8 cellular contexts compared by ENCODE assay signal in the genomic region with DNA sequence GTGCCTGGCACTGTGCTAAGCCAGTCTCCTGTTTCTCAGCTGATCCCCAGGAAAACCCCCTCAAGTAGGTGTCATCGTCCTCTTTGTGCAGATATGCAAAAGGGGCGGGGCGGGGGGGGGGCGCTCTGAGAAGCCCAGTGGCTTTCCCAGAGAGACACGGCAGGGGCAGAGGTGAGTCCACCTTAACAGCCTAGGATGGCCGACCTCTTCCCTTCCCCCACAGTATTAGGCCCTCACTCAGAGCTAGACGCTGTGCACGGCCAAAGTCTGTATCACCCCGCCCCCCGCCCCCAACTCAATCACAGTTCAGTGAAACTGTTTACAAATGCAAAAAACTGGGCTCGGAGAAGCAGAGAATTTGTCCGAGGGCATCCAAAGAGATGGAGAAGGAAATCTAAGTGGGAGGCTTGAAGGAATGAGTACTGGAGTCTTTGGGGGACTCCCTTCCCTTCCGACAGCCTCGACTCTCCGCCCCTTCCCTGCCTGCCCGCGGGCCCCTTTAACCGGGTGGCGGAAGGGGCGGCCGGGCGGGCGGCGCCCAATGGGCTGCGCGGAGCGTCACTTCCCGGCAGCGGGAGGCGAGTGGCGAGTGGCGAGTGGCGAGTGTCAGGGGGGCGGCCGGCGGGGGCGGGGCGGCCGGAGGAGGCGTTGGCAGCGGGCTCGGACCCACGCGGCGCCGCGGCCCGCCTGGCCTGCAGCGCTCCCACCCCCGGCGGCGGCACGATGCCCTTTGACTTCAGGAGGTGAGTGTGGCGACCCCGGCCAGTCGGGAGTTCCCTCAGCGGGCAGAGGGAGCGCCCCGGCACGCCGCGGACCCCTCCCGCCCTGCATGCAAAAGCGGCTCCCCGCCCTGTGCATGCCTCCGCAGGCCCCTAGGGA.
DNase-seq lines count a peak whose midpoint lies in the region; ATAC-seq and TF ChIP-seq lines count a peak whose summit lies in the region.

A gene with protein sequence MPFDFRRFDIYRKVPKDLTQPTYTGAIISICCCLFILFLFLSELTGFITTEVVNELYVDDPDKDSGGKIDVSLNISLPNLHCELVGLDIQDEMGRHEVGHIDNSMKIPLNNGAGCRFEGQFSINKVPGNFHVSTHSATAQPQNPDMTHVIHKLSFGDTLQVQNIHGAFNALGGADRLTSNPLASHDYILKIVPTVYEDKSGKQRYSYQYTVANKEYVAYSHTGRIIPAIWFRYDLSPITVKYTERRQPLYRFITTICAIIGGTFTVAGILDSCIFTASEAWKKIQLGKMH (plus strand): TSS at position 561 of the 879 bp plus-strand sequence. CDS start 163 bp downstream, at position 724.

- H3K9me3 ChIP-seq in HUES48 (ENCODE audit: control insufficient read depth, insufficient read depth, low read length) (no peaks in the 10 kb centered on the region), subcutaneous abdominal adipose tissue (ENCODE audit: control insufficient read depth in 5 of 5, low read length in 5 of 5) (no peaks in the 10 kb centered on the region)

- no peaks in the 10 kb centered on the region for H3K36me3 Mint-ChIP-seq in nephron progenitor cell (ENCODE audit: low read depth)

- peaks cover 72% of the 10 kb centered on the region for H3K4me1 Mint-ChIP-seq in nephron progenitor cell

- no peak within 1 kb of the TSS for H3K27ac Mint-ChIP-seq in nephron progenitor cell

- TF ChIP-seq CTCF in foreskin fibroblast (IDR thresholded peaks at IDR 0.05; ENCODE audit: low read depth, low read length), result no peak
- no peak for TF ChIP-seq CTCF in nephron progenitor cell (IDR thresholded peaks at IDR 0.05)

- H3K36me3 ChIP-seq in HUES48 (ENCODE audit: control insufficient read depth, insufficient read depth, low read length) (peaks cover 12% of the 10 kb centered on the region; the same call in 1 of the 2 replicates), subcutaneous abdominal adipose tissue (ENCODE audit: control insufficient read depth in 5 of 5, insufficient read depth in 5 of 5, low read length in 5 of 5) (no peaks in the 10 kb centered on the region)

- H3K27me3 Mint-ChIP-seq in nephron progenitor cell (ENCODE audit: low read depth, poor library complexity), result no peaks in the 10 kb centered on the region

- H3K4me3 Mint-ChIP-seq in nephron progenitor cell, result peak within 1 kb of the TSS; percentile 85

- ATAC-seq in GM21390 (IDR thresholded peaks at IDR 0.05; ENCODE audit: unreplicated experiment), result peak; percentile 67

- H3K9ac ChIP-seq in HUES48 (ENCODE audit: low read depth, low read length) (peak within 1 kb of the TSS; percentile 53; the same call in 1 of the 2 replicates), subcutaneous abdominal adipose tissue (ENCODE audit: low read length in 5 of 5) (peak within 1 kb of the TSS; percentile 68 to 86 (median 72))

- H3K4me3 ChIP-seq in HUES48 (ENCODE audit: low read depth, low read length), result peak within 1 kb of the TSS; percentile 68
- H3K4me3 ChIP-seq in foreskin fibroblast (ENCODE audit: low read depth in 1 of 2, low read length in 2 of 2), result peak within 1 kb of the TSS; percentile 72 to 91
- H3K4me3 ChIP-seq in subcutaneous abdominal adipose tissue (ENCODE audit: low read depth in 1 of 5, low read length in 5 of 5), result peak within 1 kb of the TSS; percentile 76 to 87 (median 81)

- no peaks in the 10 kb centered on the region for H3K27me3 ChIP-seq in HUES48 (ENCODE audit: control insufficient read depth, insufficient read depth, low read length)
- H3K27me3 ChIP-seq in subcutaneous abdominal adipose tissue (ENCODE audit: control insufficient read depth in 5 of 5, insufficient read depth in 4 of 5, low read length in 5 of 5), result no peaks in the 10 kb centered on the region

- DNase-seq in DMS 273 treated with DMSO at 0.1 percent for 48 hours (lab: John Stamatoyannopoulos, UW) (peak; percentile 41), SHP77 (lab: John Stamatoyannopoulos, UW) (peak; percentile 65 to 79), activated gamma-delta T cell treated with Interleukin-2 at 50 U/mL for 16 hours (peak; percentile 63), foreskin fibroblast (peak; percentile 88 to 95), nephron progenitor cell (peak; percentile 78)

- H3K27ac ChIP-seq in HUES48 (ENCODE audit: low read depth, low read length) (peak within 1 kb of the TSS; percentile 92), subcutaneous abdominal adipose tissue (ENCODE audit: low read depth, low read length) (peak within 1 kb of the TSS; percentile 85)

- peaks cover 22% of the 10 kb centered on the region for H3K4me1 ChIP-seq in HUES48 (ENCODE audit: control insufficient read depth, insufficient read depth, low read length)
- peaks cover 3 to 54% (median 41%) of the 10 kb centered on the region in 5 donors for H3K4me1 ChIP-seq in subcutaneous abdominal adipose tissue (ENCODE audit: control insufficient read depth in 5 of 5, insufficient read depth in 5 of 5, low read length in 5 of 5)

- no peaks in the 10 kb centered on the region for H3K9me3 Mint-ChIP-seq in nephron progenitor cell

Comparison
In these comparisons a context has a peak if more than half of its experiments do, and no peak if none do; other contexts are left out.
1. Peak in every context shown above with its lines: DNase-seq, ATAC-seq, H3K4me3 ChIP-seq and H3K27ac ChIP-seq.
2. DNase-seq: peak in every context shown above with its lines; median percentile 92 in foreskin fibroblast; 78 in nephron progenitor cell; 72 in SHP77; 63 in activated gamma-delta T cell treated with Interleukin-2 at 50 U/mL for 16 hours; 41 in DMS 273 treated with DMSO at 0.1 percent for 48 hours.